8 cellular contexts compared by ENCODE assay signal in genomic region chr20:63071541-63072181, GRCh38.
DNase-seq lines count a peak whose midpoint lies in the region; TF ChIP-seq lines count a peak whose summit lies in the region.

No MANE protein-coding gene starts in this region.

- no peaks in the 10 kb centered on the region; the same call in 1 of the 2 replicates for H3K9me3 ChIP-seq in AG04450 (ENCODE audit: control insufficient read depth, insufficient read depth, low read length)

- no peak overlapping the region for H3K27ac Mint-ChIP-seq in activated T-cell treated with anti-CD3 and anti-CD28 coated beads, Interleukin-2, amount 50 U/mL, for 24 hours

- peaks cover 9% of the 10 kb centered on the region for H3K9me3 Mint-ChIP-seq in activated T-cell treated with anti-CD3 and anti-CD28 coated beads, Interleukin-2, amount 50 U/mL, for 24 hours

- peaks cover 6% of the 10 kb centered on the region for H3K4me1 Mint-ChIP-seq in activated T-cell treated with anti-CD3 and anti-CD28 coated beads, Interleukin-2, amount 50 U/mL, for 24 hours (ENCODE audit: low read depth)

- POLR2A ChIA-PET in AG04450 (lab: Yijun Ruan, JAX): no interaction called here

- no peak overlapping the region for H3K27ac ChIP-seq in AG04450 (ENCODE audit: low read depth, low read length)

- DNase-seq in AG04450 (ENCODE audit: low read depth, low spot score): peak; percentile 15
- peak; percentile 87 for DNase-seq in HCEC 1CT
- peak; percentile 55 for DNase-seq in activated T-cell treated with anti-CD3 and anti-CD28 coated beads, Interleukin-2, amount 50 U/mL, for 24 hours
- peak; percentile 90 for DNase-seq in iPS-NIHi7 (ENCODE audit: extremely low spot score)
- DNase-seq in COR-L47 (lab: John Stamatoyannopoulos, UW): no peak
- no peak for DNase-seq in NCI-H1105 (lab: John Stamatoyannopoulos, UW)
- no peak for DNase-seq in globus pallidus (ENCODE audit: low spot score)
- no peak for DNase-seq in NCI-H774 (lab: John Stamatoyannopoulos, UW)

- peaks cover 19% of the 10 kb centered on the region for H3K27me3 ChIP-seq in AG04450 (ENCODE audit: control insufficient read depth, insufficient read depth, low read length)

- no peak for TF ChIP-seq CTCF in AG04450 (IDR thresholded peaks at IDR 0.05; ENCODE audit: low read depth, low read length)

- H3K4me3 ChIP-seq in AG04450 (ENCODE audit: low read depth, low read length): no peak overlapping the region

- H3K4me3 Mint-ChIP-seq in activated T-cell treated with anti-CD3 and anti-CD28 coated beads, Interleukin-2, amount 50 U/mL, for 24 hours: peak overlapping the region; percentile 39

- peaks cover 67% of the 10 kb centered on the region for H3K27me3 Mint-ChIP-seq in activated T-cell treated with anti-CD3 and anti-CD28 coated beads, Interleukin-2, amount 50 U/mL, for 24 hours

- no peaks in the 10 kb centered on the region for H3K36me3 Mint-ChIP-seq in activated T-cell treated with anti-CD3 and anti-CD28 coated beads, Interleukin-2, amount 50 U/mL, for 24 hours (ENCODE audit: low read depth)

- CTCF ChIA-PET in AG04450 (lab: Charles Lee): interaction anchor here (1.2 kb wide), 1 partner anchor 17 kb away, joined by 3 read pairs; no protein-coding TSS in a partner anchor

Comparison
In these comparisons a context has a peak if more than half of its experiments do, and no peak if none do; other contexts are left out.
1. DNase-seq: peak in AG04450 (single experiment), HCEC 1CT (single experiment), activated T-cell treated with anti-CD3 and anti-CD28 coated beads, Interleukin-2, amount 50 U/mL, for 24 hours (single experiment) and iPS-NIHi7 (single experiment); none in COR-L47 (single experiment), NCI-H1105 (single experiment), globus pallidus (single experiment) and NCI-H774 (single experiment).